16 cellular contexts compared by ENCODE assay signal in the genomic region with DNA sequence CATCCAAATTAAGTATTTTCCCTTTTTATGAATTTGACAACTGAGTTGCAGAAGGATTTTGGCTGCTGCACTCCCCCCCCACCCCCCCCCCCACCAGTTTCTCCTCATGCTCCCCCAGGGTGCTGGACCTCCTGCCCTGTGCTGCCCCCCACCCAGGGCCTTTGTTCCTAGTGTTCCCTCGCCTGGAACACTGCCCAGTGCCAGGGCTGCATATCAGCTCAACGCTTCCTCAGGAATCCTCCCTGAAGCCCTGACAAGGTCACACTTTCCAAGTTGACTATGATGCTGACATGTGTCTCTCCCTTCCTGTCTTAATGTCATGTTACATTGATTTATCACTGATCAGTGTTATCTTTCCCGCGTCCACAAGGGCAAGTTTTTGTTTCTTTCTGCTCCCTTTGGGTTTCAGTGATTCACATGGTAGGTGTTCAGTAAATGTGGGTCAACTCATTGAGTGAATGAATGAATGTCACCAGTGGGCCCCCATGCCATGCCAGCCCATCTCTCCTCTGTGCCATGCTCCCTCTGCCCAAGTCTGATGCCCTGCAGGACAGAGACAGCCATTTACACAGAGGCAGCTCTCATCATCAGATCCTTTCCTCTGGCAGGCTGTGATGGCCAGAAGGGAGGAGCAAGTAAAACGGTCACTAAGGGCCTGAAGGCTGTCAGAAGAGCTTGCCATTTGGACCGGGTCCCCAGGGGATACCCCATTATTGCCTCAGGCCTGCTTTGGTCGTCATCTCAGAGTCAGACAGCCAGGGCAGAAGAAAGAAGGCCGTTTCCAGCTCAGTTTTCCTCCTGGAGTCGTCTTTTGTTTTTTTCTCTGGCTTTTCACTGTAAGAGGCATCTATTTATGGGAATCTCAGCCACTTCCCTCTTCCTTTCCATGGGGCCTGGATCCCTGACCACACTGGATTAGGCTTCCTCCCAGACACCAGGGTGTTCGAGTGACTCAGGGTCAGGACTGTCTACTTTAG.
DNase-seq lines count a peak whose midpoint lies in the region; ATAC-seq, FAIRE-seq and TF ChIP-seq lines count a peak whose summit lies in the region.
"Had no signal": no experiment of that assay in that cellular context is flagged by ENCODE, and none has a peak within 500 bp of the region (broad histone marks: within the 10 kb centered on the region; RNA-seq: fewer than 3 reads in every experiment).

No MANE protein-coding gene starts in this region.

- H4K20me1 ChIP-seq in keratinocyte (ENCODE audit: control insufficient read depth, extremely low read depth, insufficient read depth, low read length) (no peaks in the 10 kb centered on the region), H9 (ENCODE audit: control insufficient read depth, insufficient read depth, insufficient read length) (no peaks in the 10 kb centered on the region), PC-9 (ENCODE audit: insufficient read depth) (no peaks in the 10 kb centered on the region)
- H4K20me1 ChIP-seq: BLaER1 had no signal

- no peaks in the 10 kb centered on the region for H3K9me3 ChIP-seq in colonic mucosa
- peaks cover 4% of the 10 kb centered on the region for H3K9me3 ChIP-seq in keratinocyte (ENCODE audit: control insufficient read depth, low read depth, low read length)
- peaks cover 0 to 11% (median 8%) of the 10 kb centered on the region in 8 donors for H3K9me3 ChIP-seq in spleen
- no peaks in the 10 kb centered on the region for H3K9me3 ChIP-seq in H9 (ENCODE audit: control insufficient read depth, low read depth, low read length)
- no peaks in the 10 kb centered on the region for H3K9me3 ChIP-seq in PC-9 (ENCODE audit: insufficient read depth, low read depth)

- CTCF ChIA-PET in PC-9 (lab: Charles Lee): no interaction called here

- H3K36me3 Mint-ChIP-seq in H9 (ENCODE audit: insufficient read depth in 1 of 3, low read depth in 3 of 3): peaks cover 0 to 5% (median 0%) of the 10 kb centered on the region in 3 experiments; a peak in 4 of 7 replicates

- H3K9me3 Mint-ChIP-seq in H9: peaks cover 5 to 6% of the 10 kb centered on the region in 2 experiments; a peak in 4 of 5 replicates
- H3K9me3 Mint-ChIP-seq: IgD-negative memory B cell had no signal

- no peak overlapping the region for H3K18ac ChIP-seq in H9 (ENCODE audit: insufficient read length, low read depth, low read length)

- TF ChIP-seq POLR2A in spleen (IDR thresholded peaks at IDR 0.05): no peak

- H3K14ac ChIP-seq in H9 (ENCODE audit: insufficient read depth, low read length): no peak overlapping the region

- no peak overlapping the region for H3T11ph ChIP-seq in H9 (ENCODE audit: low read length)

- no peaks in the 10 kb centered on the region for H3F3A ChIP-seq in PC-9 (ENCODE audit: insufficient read depth, low read depth)

- H3K9me1 ChIP-seq in keratinocyte (ENCODE audit: control insufficient read depth, extremely low read depth, insufficient read depth, low read length): no peaks in the 10 kb centered on the region

- H3K36me3 ChIP-seq in colonic mucosa (no peaks in the 10 kb centered on the region), keratinocyte (ENCODE audit: control insufficient read depth in 2 of 2, extremely low read depth in 1 of 2, insufficient read depth in 2 of 2, low read length in 2 of 2) (no peaks in the 10 kb centered on the region), spleen (peaks cover 0 to 53% (median 7%) of the 10 kb centered on the region in 6 donors), PC-9 (ENCODE audit: low read depth) (no peaks in the 10 kb centered on the region; the same call in 1 of the 2 replicates)
- H3K36me3 ChIP-seq: cardiac muscle cell had no signal

- intact Hi-C loops in colonic mucosa (cut with DNase I): no loop called here
- intact Hi-C loops in spleen (cut with DNase I; ENCODE audit: low total_unique reads): no loop called here
- intact Hi-C loops in PC-9 (cut with micrococcal nuclease; ENCODE audit: unreplicated experiment): no loop called here

- H3K79me2 ChIP-seq in keratinocyte (ENCODE audit: control insufficient read depth, insufficient read depth, low read length): no peaks in the 10 kb centered on the region
- no peaks in the 10 kb centered on the region for H3K79me2 ChIP-seq in H9 (ENCODE audit: insufficient read depth, low read length)
- no peaks in the 10 kb centered on the region for H3K79me2 ChIP-seq in PC-9 (ENCODE audit: low read depth)

- H2AFZ ChIP-seq in keratinocyte (ENCODE audit: control insufficient read depth, low read length) (no peak overlapping the region), H9 (ENCODE audit: low read length) (no peak overlapping the region), PC-9 (no peak overlapping the region)

- dilution Hi-C loops in keratinocyte (cut with MboI; ENCODE audit: extremely low pct_ligation_motif_present, low sequenced_read_pairs): no loop called here

- H4K91ac ChIP-seq in H9 (ENCODE audit: insufficient read length, low read depth, low read length): no peak overlapping the region

- H3K27me3 Mint-ChIP-seq in H9 (ENCODE audit: low read depth): no peaks in the 10 kb centered on the region
- H3K27me3 Mint-ChIP-seq: IgD-negative memory B cell had no signal

- H3K4me3 ChIP-seq in colonic mucosa: no peak overlapping the region
- no peak overlapping the region for H3K4me3 ChIP-seq in keratinocyte (ENCODE audit: control insufficient read depth in 2 of 3, extremely low read depth in 1 of 3, insufficient read depth in 2 of 3, low read depth in 1 of 3, low read length in 3 of 3)
- no peak overlapping the region for H3K4me3 ChIP-seq in spleen
- no peak overlapping the region for H3K4me3 ChIP-seq in PC-9
- H3K4me3 ChIP-seq: BLaER1, cardiac muscle cell had no signal

- no peak overlapping the region for H2BK12ac ChIP-seq in H9 (ENCODE audit: insufficient read length, low read depth, low read length)

- H3K79me1 ChIP-seq in H9 (ENCODE audit: insufficient read depth, low read depth, low read length, poor library complexity, severe bottlenecking): no peaks in the 10 kb centered on the region

- no peak overlapping the region for H2AK5ac ChIP-seq in H9 (ENCODE audit: insufficient read length, low read length)

- WGBS in spleen, 5 donors: 51 to 69% (median 67%) methylated on average over 10 of the region's 10 CpGs
- WGBS in H9 (ENCODE audit: extremely low coverage, insufficient read length, low lambda C conversion rate): no CpG with 5 or more reads among the region's 10 CpGs

- POLR2A ChIA-PET in PC-9 (lab: Charles Lee; ENCODE audit: unreplicated experiment): interaction anchor here (0.6 to 0.7 kb wide), 2 partner anchors 12 to 65 kb away, joined by 3 read pairs; no protein-coding TSS in a partner anchor

- BruUV-seq in PC-9 (replicated peaks; lab: Mats Ljungman, UMichigan): no TSS peak

- H2BK120ac ChIP-seq in H9 (ENCODE audit: low read depth, low read length, poor library complexity, severe bottlenecking): no peak overlapping the region

- ATAC-seq in GM18870 (IDR thresholded peaks at IDR 0.05; ENCODE audit: unreplicated experiment) (no peak), esophagus mucosa (no peak)

- H2BK15ac ChIP-seq in H9 (ENCODE audit: low read depth, low read length): no peak overlapping the region

- H2BK5ac ChIP-seq in H9 (ENCODE audit: insufficient read length, low read length): no peak overlapping the region

- FAIRE-seq in keratinocyte (lab: Jason Lieb, UNC): peak; percentile 51

- no peak overlapping the region for H2BK20ac ChIP-seq in H9 (ENCODE audit: low read depth, low read length, poor library complexity, severe bottlenecking)

- no peak overlapping the region for H3K4me2 ChIP-seq in keratinocyte (ENCODE audit: control insufficient read depth, extremely low read depth, insufficient read depth, low read depth, low read length)
- no peak overlapping the region for H3K4me2 ChIP-seq in H9 (ENCODE audit: insufficient read depth, insufficient read length, low read length)
- H3K4me2 ChIP-seq in PC-9: no peak overlapping the region
- H3K4me2 ChIP-seq: BLaER1 had no signal

- H3K9ac ChIP-seq in colonic mucosa (ENCODE audit: low read depth in 2 of 2, low read length in 2 of 2) (no peak overlapping the region), keratinocyte (ENCODE audit: control insufficient read depth, extremely low read depth, insufficient read depth, low read length) (no peak overlapping the region), H9 (ENCODE audit: extremely low read depth, insufficient read length, low read length) (no peak overlapping the region)
- H3K9ac ChIP-seq: BLaER1 had no signal

- no peak overlapping the region for H4K5ac ChIP-seq in H9 (ENCODE audit: insufficient read length, low read depth, low read length)

- H4K8ac ChIP-seq in H9 (replicated peaks; ENCODE audit: insufficient read length, low read depth, low read length): no peak overlapping the region

- no peaks in the 10 kb centered on the region for H3K4me1 ChIP-seq in colonic mucosa
- peaks cover 19% of the 10 kb centered on the region for H3K4me1 ChIP-seq in keratinocyte (ENCODE audit: control insufficient read depth, extremely low read depth, insufficient read depth, low read length)
- H3K4me1 ChIP-seq in spleen: peaks cover 0 to 17% (median 9%) of the 10 kb centered on the region in 6 donors
- no peaks in the 10 kb centered on the region for H3K4me1 ChIP-seq in H9 (ENCODE audit: insufficient read depth, low read length)
- no peaks in the 10 kb centered on the region for H3K4me1 ChIP-seq in PC-9 (replicated peaks; ENCODE audit: insufficient read depth)

- H3K23ac ChIP-seq in H9 (ENCODE audit: insufficient read length, low read depth, low read length): no peak overlapping the region

- no peak overlapping the region for H3K4ac ChIP-seq in H9 (ENCODE audit: low read depth, low read length)

- H3K9me2 ChIP-seq in PC-9 (ENCODE audit: insufficient read depth): no peaks in the 10 kb centered on the region

- TF ChIP-seq CTCF in colonic mucosa (IDR thresholded peaks at IDR 0.05): no peak
- TF ChIP-seq CTCF in keratinocyte (optimal IDR thresholded peaks at IDR 0.05 in 1 of 3, IDR thresholded peaks at IDR 0.05 in 1 of 3, conservative IDR thresholded peaks at IDR 0.05 in 1 of 3; ENCODE audit: extremely low read depth in 1 of 3, insufficient read depth in 2 of 3, low read length in 3 of 3): no peak
- TF ChIP-seq CTCF in spleen (IDR thresholded peaks at IDR 0.05 in 8 of 11, conservative IDR thresholded peaks at IDR 0.05 in 3 of 11): peak in 1 of 11 experiments; percentile 23
- no peak for TF ChIP-seq CTCF in H9 (conservative IDR thresholded peaks at IDR 0.05)
- no peak for TF ChIP-seq CTCF in PC-9 (conservative IDR thresholded peaks at IDR 0.05)

- peak overlapping the region in 1 of 3 experiments; percentile 81; a peak in 1 of 7 replicates for H3K27ac Mint-ChIP-seq in H9
- H3K27ac Mint-ChIP-seq: activated T-helper 2 cell treated with anti-CD3 and anti-CD28 coated beads, Interferon-gamma antibody, Interleukin-2, Interleukin-4, amounts not matched to agents 10 μg/mL and 5 μg/mL and 100 μg/mL, durations not matched to agents 14 hours and 24 hours and 36 hours; IgD-negative memory B cell had no signal

- H3K56ac ChIP-seq in H9 (ENCODE audit: insufficient read length, low read depth, low read length): no peak overlapping the region

- DNase-seq in GM04503 (ENCODE audit: low read depth): peak; percentile 28
- DNase-seq in colonic mucosa: peak; percentile 27
- DNase-seq in keratinocyte (ENCODE audit: low read depth, low spot score): no peak
- no peak for DNase-seq in spleen
- no peak for DNase-seq in H9
- DNase-seq in PC-9: no peak
- DNase-seq: DMS79 treated with DMSO at 0.1 percent for 48 hours, NCI-H1930, T-helper 1 cell had no signal

- H3K27me3 ChIP-seq in colonic mucosa (no peaks in the 10 kb centered on the region), keratinocyte (ENCODE audit: control insufficient read depth, extremely low read depth, insufficient read depth, low read length) (no peaks in the 10 kb centered on the region), spleen (replicated peaks in 1 of 7) (no peaks in the 10 kb centered on the region), H9 (ENCODE audit: insufficient read depth, low read length) (no peaks in the 10 kb centered on the region), PC-9 (ENCODE audit: insufficient read depth, low read depth) (no peaks in the 10 kb centered on the region)
- H3K27me3 ChIP-seq: BLaER1, cardiac muscle cell had no signal

- H3K4me3 Mint-ChIP-seq in H9: no peak overlapping the region
- H3K4me3 Mint-ChIP-seq: IgD-negative memory B cell, neural crest cell had no signal

- H3K23me2 ChIP-seq in H9 (ENCODE audit: insufficient read length, low read depth, low read length, poor library complexity, severe bottlenecking): no peaks in the 10 kb centered on the region

- no peak overlapping the region for H3K27ac ChIP-seq in colonic mucosa
- no peak overlapping the region for H3K27ac ChIP-seq in keratinocyte (ENCODE audit: control insufficient read depth, insufficient read depth, low read length)
- H3K27ac ChIP-seq in spleen: peak overlapping the region in 7 of 8 donors; percentile 42 to 67 (median 62)
- H3K27ac ChIP-seq in H9 (ENCODE audit: insufficient read length, low read depth, low read length): no peak overlapping the region
- no peak overlapping the region for H3K27ac ChIP-seq in PC-9
- H3K27ac ChIP-seq: BLaER1, cardiac muscle cell had no signal

- H3K4me1 Mint-ChIP-seq in H9: peaks cover 14% of the 10 kb centered on the region in 2 experiments

Comparison
In these comparisons a context has a peak if more than half of its experiments do, and no peak if none do; other contexts are left out.
1. DNase-seq: peak in GM04503 (single experiment) and colonic mucosa (single experiment); none in keratinocyte (single experiment), spleen (single experiment), H9 (single experiment) and PC-9 (0 of 2).
2. H3K27ac ChIP-seq: peak in spleen (7 of 8); none in colonic mucosa (single experiment), keratinocyte (single experiment), H9 (single experiment) and PC-9 (single experiment).